In the genomic region with DNA sequence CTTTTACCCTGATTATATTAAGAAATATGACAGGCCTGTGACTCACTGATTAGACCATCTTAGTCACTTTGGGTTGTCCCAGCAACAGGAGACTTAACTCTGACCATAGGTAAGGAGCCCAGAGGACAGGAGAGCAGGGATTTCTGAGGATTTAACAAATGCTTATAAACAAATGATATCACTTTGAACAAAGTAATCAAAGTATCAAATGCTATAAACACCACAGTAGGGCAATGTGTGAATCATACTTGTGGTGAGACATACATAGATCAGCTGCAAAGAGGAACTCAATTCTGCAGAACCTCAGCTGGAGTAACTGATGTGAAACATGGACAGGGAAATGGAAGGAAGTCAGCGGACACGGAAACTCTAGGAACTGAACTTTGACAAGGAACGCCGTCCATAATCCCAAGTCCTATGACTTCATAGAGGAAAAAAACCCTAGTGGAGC, we compare ENCODE assay signal across 10 cellular contexts.
DNase-seq lines count a peak whose midpoint lies in the region; ATAC-seq and TF ChIP-seq lines count a peak whose summit lies in the region.
"Had no signal": no experiment of that assay in that cellular context is flagged by ENCODE, and none has a peak within 500 bp of the region (broad histone marks: within the 10 kb centered on the region; RNA-seq: fewer than 3 reads in every experiment).

No MANE protein-coding gene starts in this region.

- no peak overlapping the region for H3K4me3 Mint-ChIP-seq in activated CD8-positive, alpha-beta T cell treated with anti-CD3 and anti-CD28 coated beads for 36 hours

- POLR2A ChIA-PET in activated CD8-positive, alpha-beta T cell treated with anti-CD3 and anti-CD28 coated beads for 36 hours (lab: Charles Lee): no interaction called here

- H3F3A ChIP-seq in GM23248 (ENCODE audit: insufficient read depth): peaks cover 22% of the 10 kb centered on the region

- H3K4me3 ChIP-seq in GM23248 (peak overlapping the region; percentile 39; the same call in 1 of the 2 replicates), epithelial cell of esophagus (ENCODE audit: low read length) (no peak overlapping the region)

- peaks cover 11% of the 10 kb centered on the region for H3K27me3 Mint-ChIP-seq in activated CD8-positive, alpha-beta T cell treated with anti-CD3 and anti-CD28 coated beads for 36 hours

- intact Hi-C loops in activated CD8-positive, alpha-beta T cell treated with anti-CD3 and anti-CD28 coated beads for 36 hours (cut with micrococcal nuclease): no loop called here

- WGBS in GM23248 (ENCODE audit: low coverage in 1 of 2, low lambda C conversion rate in 2 of 2, missing lambda C conversion rate in 2 of 2), 2 experiments: 35 to 42% methylated on average over 4 of the region's 4 CpGs

- no peak overlapping the region for H3K9ac ChIP-seq in GM23248

- CTCF ChIA-PET in activated CD8-positive, alpha-beta T cell treated with anti-CD3 and anti-CD28 coated beads for 36 hours (lab: Charles Lee): no interaction called here

- no peaks in the 10 kb centered on the region for H3K79me2 ChIP-seq in GM23248 (ENCODE audit: insufficient read depth)

- H3K27ac ChIP-seq in GM23248: peak overlapping the region; percentile 46

- no peak for TF ChIP-seq CTCF in epithelial cell of esophagus (IDR thresholded peaks at IDR 0.05; ENCODE audit: insufficient read depth, low read depth, low read length, missing control alignments)
- no peak for TF ChIP-seq CTCF in activated CD8-positive, alpha-beta T cell treated with anti-CD3 and anti-CD28 coated beads for 36 hours (IDR thresholded peaks at IDR 0.05)

- in situ Hi-C loops in GM23248 (cut with MboI): no loop called here

- H3K4me1 ChIP-seq in GM23248 (ENCODE audit: insufficient read depth): peaks cover 22% of the 10 kb centered on the region

- H3K9me3 Mint-ChIP-seq in activated CD8-positive, alpha-beta T cell treated with anti-CD3 and anti-CD28 coated beads for 36 hours: no peaks in the 10 kb centered on the region

- ATAC-seq in HG03175 (IDR thresholded peaks at IDR 0.05; ENCODE audit: unreplicated experiment): no peak
- no peak for ATAC-seq in activated CD8-positive, alpha-beta T cell treated with anti-CD3 and anti-CD28 coated beads for 36 hours

- peak overlapping the region; percentile 55 for H3K4me2 ChIP-seq in GM23248 (ENCODE audit: unreplicated experiment)

- H2AFZ ChIP-seq in GM23248: 0 out of 2 replicates have a peak overlapping the region, but pooled peaks have one; percentile 64

- no peaks in the 10 kb centered on the region for H3K27me3 ChIP-seq in GM23248 (replicated peaks; ENCODE audit: insufficient read depth)

- no peaks in the 10 kb centered on the region for H3K36me3 ChIP-seq in GM23248 (ENCODE audit: low read depth)

- peak; percentile 85 for DNase-seq in GM23248
- peak; percentile 68 for DNase-seq in RKO (ENCODE audit: low spot score)
- peak; percentile 82 for DNase-seq in epithelial cell of esophagus (ENCODE audit: low read depth)
- peak; percentile 15 for DNase-seq in pulmonary artery endothelial cell (ENCODE audit: low read depth, low spot score)
- DNase-seq in NCI-H2029 treated with DMSO at 0.1 percent for 48 hours (lab: John Stamatoyannopoulos, UW): no peak
- no peak for DNase-seq in activated gamma-delta T cell treated with Interleukin-2 at 50 U/mL for 16 hours
- DNase-seq in activated CD8-positive, alpha-beta T cell treated with anti-CD3 and anti-CD28 coated beads for 36 hours: no peak
- DNase-seq: NCI-H774; stimulated activated CD4-positive, alpha-beta T cell treated with anti-CD3 and anti-CD28 coated beads, Interleukin-4, amount 100 ng/mL, for 4 hours had no signal

- H3K36me3 Mint-ChIP-seq in activated CD8-positive, alpha-beta T cell treated with anti-CD3 and anti-CD28 coated beads for 36 hours (ENCODE audit: low read depth): no peaks in the 10 kb centered on the region

- H3K9me2 ChIP-seq in GM23248 (ENCODE audit: insufficient read depth): no peaks in the 10 kb centered on the region

- H3K4me1 Mint-ChIP-seq in activated CD8-positive, alpha-beta T cell treated with anti-CD3 and anti-CD28 coated beads for 36 hours (ENCODE audit: low read depth): no peaks in the 10 kb centered on the region

- no peak overlapping the region for H3K27ac Mint-ChIP-seq in activated CD8-positive, alpha-beta T cell treated with anti-CD3 and anti-CD28 coated beads for 36 hours

- H4K20me1 ChIP-seq in GM23248 (ENCODE audit: insufficient read depth): no peaks in the 10 kb centered on the region

- H3K9me3 ChIP-seq in GM23248 (ENCODE audit: low read depth): no peaks in the 10 kb centered on the region

Comparison
In these comparisons a context has a peak if more than half of its experiments do, and no peak if none do; other contexts are left out.
1. DNase-seq: peak in GM23248 (single experiment), RKO (single experiment), epithelial cell of esophagus (single experiment) and pulmonary artery endothelial cell (single experiment); none in NCI-H2029 treated with DMSO at 0.1 percent for 48 hours (single experiment), activated gamma-delta T cell treated with Interleukin-2 at 50 U/mL for 16 hours (single experiment) and activated CD8-positive, alpha-beta T cell treated with anti-CD3 and anti-CD28 coated beads for 36 hours (single experiment).